Comparison of ENCODE assay signal across 25 cellular contexts in the genomic region with DNA sequence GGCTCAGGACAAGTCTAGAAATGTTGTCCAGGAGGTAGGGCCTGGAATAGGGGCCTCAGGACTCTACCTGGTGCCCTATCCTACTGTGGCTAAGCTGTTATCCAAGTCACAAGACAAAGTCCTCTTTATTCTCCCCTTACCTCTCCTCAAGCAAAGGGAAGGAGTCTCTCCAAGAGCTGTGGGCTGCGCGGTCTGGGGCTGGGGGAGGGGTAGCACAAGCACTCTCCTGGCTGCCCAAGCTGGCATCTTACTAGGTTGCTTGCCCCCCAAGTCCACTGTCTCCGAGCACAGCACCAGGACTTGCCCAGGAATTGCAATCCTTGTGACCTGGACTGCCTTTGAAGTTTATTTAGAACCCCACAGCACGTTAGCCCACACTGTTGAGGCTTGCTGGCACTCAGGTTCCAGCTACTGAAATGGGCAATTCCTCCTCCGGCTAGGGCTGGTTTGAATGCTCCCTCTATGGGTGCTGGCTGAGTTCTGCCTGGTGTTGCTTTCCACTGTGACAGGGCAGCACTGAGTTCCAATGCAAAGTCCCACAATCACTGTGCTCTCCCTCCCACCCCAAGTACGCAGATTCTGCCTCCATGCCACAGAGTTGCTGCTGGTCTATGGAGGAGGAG. TPM values are rescaled to one million over a fixed set of nuclear protein-coding genes. Genes with fewer than 3 reads are reported as not detected.
"Had no signal": no experiment of that assay in that cellular context is flagged by ENCODE, and none has a peak within 500 bp of the region (broad histone marks: within the 10 kb centered on the region; RNA-seq: fewer than 3 reads in every experiment).

No MANE protein-coding gene starts in this region.

- H3K36me3 ChIP-seq: tibial nerve had no signal

- H3K4me3 Mint-ChIP-seq: activated B cell treated with CpG ODN at 0.5 μM for 24 hours; activated CD4-positive, alpha-beta T cell treated with anti-CD3 and anti-CD28 coated beads, Interleukin-2, amount 10 ng/mL, durations not matched to agents 24 days and 14 days; activated CD8-positive, alpha-beta T cell treated with anti-CD3 and anti-CD28 coated beads, Interleukin-2, amount 10 ng/mL, durations not matched to agents 7 days and 5 days; activated naive CD4-positive, alpha-beta T cell treated with anti-CD3 and anti-CD28 coated beads, Interleukin-2, amount 50 U/mL, for 24 hours; immature natural killer cell; natural killer cell treated with Interleukin-12 subunit alpha and Interleukin-12 subunit beta and Interleukin-15 and Interleukin-18, amount 100 ng/mL, for 72 hours; T-helper 17 cell had no signal

- H3K4me1 Mint-ChIP-seq: activated naive CD4-positive, alpha-beta T cell treated with anti-CD3 and anti-CD28 coated beads, Interleukin-2, amount 50 U/mL, for 24 hours; immature natural killer cell; T-helper 17 cell had no signal

- FAIRE-seq: endothelial cell of umbilical vein, frontal cortex, TTC549 had no signal

- H3K36me3 Mint-ChIP-seq: activated naive CD4-positive, alpha-beta T cell treated with anti-CD3 and anti-CD28 coated beads, Interleukin-2, amount 50 U/mL, for 24 hours; immature natural killer cell had no signal

- H3K27ac ChIP-seq: coronary artery, tibial nerve had no signal

- H3K4me2 ChIP-seq: smooth muscle cell had no signal

- H3K27me3 Mint-ChIP-seq: activated naive CD4-positive, alpha-beta T cell treated with anti-CD3 and anti-CD28 coated beads, Interleukin-2, amount 50 U/mL, for 24 hours had no signal

- H3K9me3 Mint-ChIP-seq: activated B cell treated with CpG ODN at 0.5 μM for 24 hours; activated naive CD4-positive, alpha-beta T cell treated with anti-CD3 and anti-CD28 coated beads, Interleukin-2, amount 50 U/mL, for 24 hours; immature natural killer cell; natural killer cell treated with Interleukin-12 subunit alpha and Interleukin-12 subunit beta and Interleukin-15 and Interleukin-18, amount 100 ng/mL, for 72 hours had no signal

- DNase-seq: activated B cell treated with CpG ODN at 0.5 μM for 24 hours; activated CD4-positive, alpha-beta T cell treated with anti-CD3 and anti-CD28 coated beads, Interleukin-2, amount 10 ng/mL, durations not matched to agents 24 days and 14 days; activated CD8-positive, alpha-beta memory T cell treated with anti-CD3 and anti-CD28 coated beads, Interleukin-2, amount 50 U/mL, for 4 hours; activated CD8-positive, alpha-beta T cell treated with anti-CD3 and anti-CD28 coated beads, Interleukin-2, amount 10 ng/mL, durations not matched to agents 7 days and 5 days; activated effector memory CD4-positive, alpha-beta T cell treated with anti-CD3 and anti-CD28 coated beads, Interleukin-2, amount 50 U/mL, for 16 hours; activated T-cell treated with anti-CD3 and anti-CD28 coated beads, Interleukin-2, amount 50 U/mL, for 48 hours; effector CD4-positive, alpha-beta T cell; immature natural killer cell; mesenchymal stem cell; occipital lobe; stimulated activated CD4-positive, alpha-beta T cell treated with anti-CD3 and anti-CD28 coated beads, Interleukin-4, amount 100 ng/mL, for 4 hours; stimulated activated CD8-positive, alpha-beta memory T cell treated with anti-CD3 and anti-CD28 coated beads, Interleukin-4, amount 100 ng/mL, for 48 hours; stimulated activated naive CD4-positive, alpha-beta T cell treated with Interleukin-2 at 50 U/mL for 16 hours; T-helper 17 cell had no signal

- H3K27ac Mint-ChIP-seq: activated B cell treated with CpG ODN at 0.5 μM for 24 hours; activated CD4-positive, alpha-beta T cell treated with anti-CD3 and anti-CD28 coated beads, Interleukin-2, amount 10 ng/mL, durations not matched to agents 24 days and 14 days; activated CD8-positive, alpha-beta T cell treated with anti-CD3 and anti-CD28 coated beads, Interleukin-2, amount 10 ng/mL, durations not matched to agents 7 days and 5 days; activated naive CD4-positive, alpha-beta T cell treated with anti-CD3 and anti-CD28 coated beads, Interleukin-2, amount 50 U/mL, for 24 hours; immature natural killer cell; natural killer cell treated with Interleukin-12 subunit alpha and Interleukin-12 subunit beta and Interleukin-15 and Interleukin-18, amount 100 ng/mL, for 72 hours; progenitor cell of endocrine pancreas; T-helper 17 cell had no signal

- H3K4me3 ChIP-seq: coronary artery, smooth muscle cell, tibial nerve had no signal

- H3K9me3 ChIP-seq: tibial nerve had no signal

- H3K27me3 ChIP-seq: right atrium auricular region, tibial nerve had no signal

- H3K4me1 ChIP-seq: tibial nerve had no signal

RNA-seq across cellular contexts. Expression of gene DHRS9, which starts 18.5 kb away (rescaled TPM):
- total RNA-seq: activated CD8-positive, alpha-beta T cell treated with anti-CD3 and anti-CD28 coated beads, Interleukin-2, amount 10 ng/mL, durations not matched to agents 7 days and 5 days; endothelial cell of umbilical vein; fibroblast of lung; natural killer cell treated with Interleukin-12 subunit alpha and Interleukin-12 subunit beta and Interleukin-15 and Interleukin-18, amount 100 ng/mL, for 72 hours; progenitor cell of endocrine pancreas; T-helper 17 cell had no signal
- polyA plus RNA-seq: fibroblast of lung had no signal

RNA-seq across cellular contexts. Expression of gene ABCB11, which starts 56.7 kb away (rescaled TPM):
- total RNA-seq: activated B cell treated with CpG ODN at 0.5 μM for 24 hours; activated CD4-positive, alpha-beta T cell treated with anti-CD3 and anti-CD28 coated beads, Interleukin-2, amount 10 ng/mL, durations not matched to agents 24 days and 14 days; fibroblast of lung; T-helper 17 cell had no signal
- polyA plus RNA-seq: fibroblast of lung, immature natural killer cell had no signal
